ENCODE assay signal across 1 cellular context in genomic region chr1:19287436-19288185, GRCh38.
A peak's percentile ranks its signal among the peaks of the same experiment; 100 is the strongest.
TF ChIP-seq lines count a peak whose summit lies in the region.

No MANE protein-coding gene starts in this region.

TF ChIP-seq in liver, 16 proteins besides CTCF, POLR2A, EP300 and RAD21:
- TF ChIP-seq, protein P1, sequence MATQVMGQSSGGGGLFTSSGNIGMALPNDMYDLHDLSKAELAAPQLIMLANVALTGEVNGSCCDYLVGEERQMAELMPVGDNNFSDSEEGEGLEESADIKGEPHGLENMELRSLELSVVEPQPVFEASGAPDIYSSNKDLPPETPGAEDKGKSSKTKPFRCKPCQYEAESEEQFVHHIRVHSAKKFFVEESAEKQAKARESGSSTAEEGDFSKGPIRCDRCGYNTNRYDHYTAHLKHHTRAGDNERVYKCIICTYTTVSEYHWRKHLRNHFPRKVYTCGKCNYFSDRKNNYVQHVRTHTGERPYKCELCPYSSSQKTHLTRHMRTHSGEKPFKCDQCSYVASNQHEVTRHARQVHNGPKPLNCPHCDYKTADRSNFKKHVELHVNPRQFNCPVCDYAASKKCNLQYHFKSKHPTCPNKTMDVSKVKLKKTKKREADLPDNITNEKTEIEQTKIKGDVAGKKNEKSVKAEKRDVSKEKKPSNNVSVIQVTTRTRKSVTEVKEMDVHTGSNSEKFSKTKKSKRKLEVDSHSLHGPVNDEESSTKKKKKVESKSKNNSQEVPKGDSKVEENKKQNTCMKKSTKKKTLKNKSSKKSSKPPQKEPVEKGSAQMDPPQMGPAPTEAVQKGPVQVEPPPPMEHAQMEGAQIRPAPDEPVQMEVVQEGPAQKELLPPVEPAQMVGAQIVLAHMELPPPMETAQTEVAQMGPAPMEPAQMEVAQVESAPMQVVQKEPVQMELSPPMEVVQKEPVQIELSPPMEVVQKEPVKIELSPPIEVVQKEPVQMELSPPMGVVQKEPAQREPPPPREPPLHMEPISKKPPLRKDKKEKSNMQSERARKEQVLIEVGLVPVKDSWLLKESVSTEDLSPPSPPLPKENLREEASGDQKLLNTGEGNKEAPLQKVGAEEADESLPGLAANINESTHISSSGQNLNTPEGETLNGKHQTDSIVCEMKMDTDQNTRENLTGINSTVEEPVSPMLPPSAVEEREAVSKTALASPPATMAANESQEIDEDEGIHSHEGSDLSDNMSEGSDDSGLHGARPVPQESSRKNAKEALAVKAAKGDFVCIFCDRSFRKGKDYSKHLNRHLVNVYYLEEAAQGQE (IDR thresholded peaks at IDR 0.05) = peak; percentile 43
- TF ChIP-seq ZBTB33 (IDR thresholded peaks at IDR 0.05) = peak; percentile 44
- no peak for TF ChIP-seq GABPA (IDR thresholded peaks at IDR 0.05 in 1 of 2, conservative IDR thresholded peaks at IDR 0.05 in 1 of 2)
- no peak for TF ChIP-seq ATF3 (IDR thresholded peaks at IDR 0.05)
- no peak for TF ChIP-seq NR2F2 (IDR thresholded peaks at IDR 0.05)
- TF ChIP-seq JUND (IDR thresholded peaks at IDR 0.05) = peak in 1 of 2 donors; percentile 14
- peak; percentile 86 for TF ChIP-seq HNF4G (IDR thresholded peaks at IDR 0.05)
- no peak for TF ChIP-seq TAF1 (conservative IDR thresholded peaks at IDR 0.05)
- TF ChIP-seq, protein P2, sequence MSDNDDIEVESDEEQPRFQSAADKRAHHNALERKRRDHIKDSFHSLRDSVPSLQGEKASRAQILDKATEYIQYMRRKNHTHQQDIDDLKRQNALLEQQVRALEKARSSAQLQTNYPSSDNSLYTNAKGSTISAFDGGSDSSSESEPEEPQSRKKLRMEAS (IDR thresholded peaks at IDR 0.05) = peak; percentile 55
- TF ChIP-seq YY1 (IDR thresholded peaks at IDR 0.05) = peak; percentile 13
- peak; percentile 47 to 79 for TF ChIP-seq RXRA (IDR thresholded peaks at IDR 0.05)
- peak; percentile 96 to 97 for TF ChIP-seq HNF4A (conservative IDR thresholded peaks at IDR 0.05)
- TF ChIP-seq EGR1 (IDR thresholded peaks at IDR 0.05; ENCODE audit: low read depth in 2 of 2) = peak in 1 of 2 donors; percentile 38
- no peak for TF ChIP-seq FOXA1 (IDR thresholded peaks at IDR 0.05)
- peak; percentile 42 for TF ChIP-seq SP1 (IDR thresholded peaks at IDR 0.05)
- TF ChIP-seq FOXA2 (IDR thresholded peaks at IDR 0.05) = no peak
TF ChIP-seq in liver: peak in this region for 10.
